Comparison of ENCODE assay signal across 25 cellular contexts in genomic region chr16:84563316-84563715, GRCh38. TPM values are rescaled to one million over a fixed set of nuclear protein-coding genes. Genes with fewer than 3 reads are reported as not detected.
DNase-seq lines count a peak whose midpoint lies in the region; ATAC-seq, FAIRE-seq and TF ChIP-seq lines count a peak whose summit lies in the region.
"Had no signal": no experiment of that assay in that cellular context is flagged by ENCODE, and none has a peak within 500 bp of the region (broad histone marks: within the 10 kb centered on the region; RNA-seq: fewer than 3 reads in every experiment).

No MANE protein-coding gene starts in this region.

- DNase-seq in activated CD4-positive, alpha-beta T cell treated with anti-CD3 and anti-CD28 coated beads, Interleukin-2, amount 10 ng/mL, durations not matched to agents 7 days and 5 days, result no peak
- DNase-seq in activated CD4-positive, alpha-beta T cell treated with anti-CD3 and anti-CD28 coated beads, Interleukin-2, amount 50 U/mL, for 48 hours, result no peak
- DNase-seq in Caco-2, result no peak
- no peak for DNase-seq in activated naive CD8-positive, alpha-beta T cell treated with anti-CD3 and anti-CD28 coated beads, Interleukin-2, amount 10 ng/mL, durations not matched to agents 7 days and 5 days
- DNase-seq in neural progenitor cell (ENCODE audit: low spot score), result no peak
- no peak for DNase-seq in iPS-NIHi11 (ENCODE audit: low spot score)
- no peak for DNase-seq in cerebellar cortex (ENCODE audit: low spot score)
- no peak for DNase-seq in GM12892 (ENCODE audit: insufficient read length)
- DNase-seq: activated CD4-positive, alpha-beta T cell treated with anti-CD3 and anti-CD28 coated beads for 1 hour; activated CD8-positive, alpha-beta memory T cell treated with anti-CD3 and anti-CD28 coated beads, Interleukin-2, amount 50 U/mL, for 4 hours; activated gamma-delta T cell treated with Interleukin-2 at 50 U/mL for 16 hours; effector memory CD4-positive, alpha-beta T cell; EL; GM23248; kidney; NCI-H1694 treated with DMSO at 0.1 percent for 48 hours; NCI-H774; occipital lobe; small intestine; stimulated activated CD4-positive, alpha-beta T cell treated with anti-CD3 and anti-CD28 coated beads, Interleukin-2, amount 100 ng/mL, for 48 hours; stimulated activated naive CD8-positive, alpha-beta T cell treated with anti-CD3 and anti-CD28 coated beads, Interleukin-15, amount 100 ng/mL, for 72 hours; tibial artery had no signal

- no peak for TF ChIP-seq POLR2A in GM12892 (IDR thresholded peaks at IDR 0.05; ENCODE audit: low read depth, low read length)

- no peak for ATAC-seq in activated naive CD8-positive, alpha-beta T cell treated with anti-CD3 and anti-CD28 coated beads, Interleukin-2, amount 10 ng/mL, durations not matched to agents 7 days and 5 days (ENCODE audit: low read depth)
- ATAC-seq: stimulated activated naive CD8-positive, alpha-beta T cell treated with anti-CD3 and anti-CD28 coated beads, Interleukin-15, amount 100 ng/mL, for 72 hours had no signal

- no peak overlapping the region for H2AFZ ChIP-seq in neural progenitor cell (replicated peaks)
- H2AFZ ChIP-seq: GM23248 had no signal

- H3K4me1 ChIP-seq in Caco-2 (peaks cover 48% of the 10 kb centered on the region), neural progenitor cell (peaks cover 22% of the 10 kb centered on the region)
- H3K4me1 ChIP-seq: tibial artery had no signal

- H3K4me2 ChIP-seq in neural progenitor cell, result no peak overlapping the region

- H3K27me3 Mint-ChIP-seq in activated CD4-positive, alpha-beta T cell treated with anti-CD3 and anti-CD28 coated beads, Interleukin-2, amount 10 ng/mL, durations not matched to agents 7 days and 5 days, result no peaks in the 10 kb centered on the region
- H3K27me3 Mint-ChIP-seq in Caco-2 (ENCODE audit: insufficient read depth, unreplicated experiment) (no peaks in the 10 kb centered on the region), neural progenitor cell (ENCODE audit: insufficient read depth, low read depth) (peaks cover 7% of the 10 kb centered on the region)
- H3K27me3 Mint-ChIP-seq in activated naive CD8-positive, alpha-beta T cell treated with anti-CD3 and anti-CD28 coated beads, Interleukin-2, amount 10 ng/mL, durations not matched to agents 7 days and 5 days, result no peaks in the 10 kb centered on the region
- H3K27me3 Mint-ChIP-seq: stimulated activated naive CD8-positive, alpha-beta T cell treated with anti-CD3 and anti-CD28 coated beads, Interleukin-15, amount 100 ng/mL, for 72 hours had no signal

- no peak for FAIRE-seq in GM12892 (lab: Jason Lieb, UNC)
- FAIRE-seq: astrocyte, D721Med, kidney, small intestine had no signal

- POLR2A ChIA-PET in activated CD4-positive, alpha-beta T cell treated with anti-CD3 and anti-CD28 coated beads, Interleukin-2, amount 10 ng/mL, durations not matched to agents 7 days and 5 days (lab: Charles Lee), result no interaction called here
- POLR2A ChIA-PET in Caco-2 (lab: Charles Lee), result no interaction called here
- POLR2A ChIA-PET in activated naive CD8-positive, alpha-beta T cell treated with anti-CD3 and anti-CD28 coated beads, Interleukin-2, amount 10 ng/mL, durations not matched to agents 7 days and 5 days (lab: Charles Lee), result interaction anchor here (0.8 to 2.5 kb wide), 3 partner anchors 9 to 49 kb away, joined by 3 to 9 read pairs (median 3); no protein-coding TSS in a partner anchor

- H3K27ac Mint-ChIP-seq in activated CD4-positive, alpha-beta T cell treated with anti-CD3 and anti-CD28 coated beads, Interleukin-2, amount 10 ng/mL, durations not matched to agents 7 days and 5 days, result peak overlapping the region; percentile 60
- H3K27ac Mint-ChIP-seq in Caco-2 (ENCODE audit: unreplicated experiment) (peak overlapping the region; percentile 7), neural progenitor cell (peak overlapping the region; percentile 84)
- H3K27ac Mint-ChIP-seq in activated naive CD8-positive, alpha-beta T cell treated with anti-CD3 and anti-CD28 coated beads, Interleukin-2, amount 10 ng/mL, durations not matched to agents 7 days and 5 days, result peak overlapping the region; percentile 72

- no TSS peak for BruUV-seq in Caco-2 (replicated peaks; lab: Mats Ljungman, UMichigan)

- H4K20me1 ChIP-seq in neural progenitor cell (ENCODE audit: low read depth), result no peaks in the 10 kb centered on the region

- no peaks in the 10 kb centered on the region for H3K27me3 ChIP-seq in Caco-2 (replicated peaks; ENCODE audit: control insufficient read depth, insufficient read depth, low read length)
- H3K27me3 ChIP-seq in neural progenitor cell, result no peaks in the 10 kb centered on the region

- intact Hi-C loops in Caco-2 (cut with micrococcal nuclease; ENCODE audit: unreplicated experiment), result no loop called here

- no peak overlapping the region for H3K9ac ChIP-seq in neural progenitor cell
- H3K9ac ChIP-seq: GM23248 had no signal

- H3K27ac ChIP-seq in neural progenitor cell, result no peak overlapping the region
- H3K27ac ChIP-seq: GM23248, tibial artery had no signal

- H3K36me3 Mint-ChIP-seq in activated CD4-positive, alpha-beta T cell treated with anti-CD3 and anti-CD28 coated beads, Interleukin-2, amount 10 ng/mL, durations not matched to agents 7 days and 5 days (ENCODE audit: low read depth), result peaks cover 56% of the 10 kb centered on the region
- H3K36me3 Mint-ChIP-seq in Caco-2 (ENCODE audit: insufficient read depth, unreplicated experiment) (peaks cover 88% of the 10 kb centered on the region), neural progenitor cell (peaks cover 36% of the 10 kb centered on the region)
- peaks cover 43% of the 10 kb centered on the region for H3K36me3 Mint-ChIP-seq in activated naive CD8-positive, alpha-beta T cell treated with anti-CD3 and anti-CD28 coated beads, Interleukin-2, amount 10 ng/mL, durations not matched to agents 7 days and 5 days

- CTCF ChIA-PET in activated CD4-positive, alpha-beta T cell treated with anti-CD3 and anti-CD28 coated beads, Interleukin-2, amount 10 ng/mL, durations not matched to agents 7 days and 5 days (lab: Charles Lee), result interaction anchor here (0.6 to 1.7 kb wide), 6 partner anchors 11 to 56 kb away, joined by 3 to 5 read pairs (median 3); no protein-coding TSS in a partner anchor
- CTCF ChIA-PET in Caco-2 (lab: Charles Lee), result no interaction called here

- no peak for TF ChIP-seq CTCF in Caco-2 (IDR thresholded peaks at IDR 0.05; ENCODE audit: insufficient read depth in 1 of 2, low read depth in 1 of 2, low read length in 1 of 2, severe bottlenecking in 1 of 2, unreplicated experiment in 1 of 2)
- no peak for TF ChIP-seq CTCF in neural progenitor cell (IDR thresholded peaks at IDR 0.05)

- no peak overlapping the region for H3K4me3 Mint-ChIP-seq in activated CD4-positive, alpha-beta T cell treated with anti-CD3 and anti-CD28 coated beads, Interleukin-2, amount 10 ng/mL, durations not matched to agents 7 days and 5 days
- no peak overlapping the region for H3K4me3 Mint-ChIP-seq in Caco-2 (ENCODE audit: unreplicated experiment)
- H3K4me3 Mint-ChIP-seq in activated naive CD8-positive, alpha-beta T cell treated with anti-CD3 and anti-CD28 coated beads, Interleukin-2, amount 10 ng/mL, durations not matched to agents 7 days and 5 days, result no peak overlapping the region
- no peak overlapping the region for H3K4me3 Mint-ChIP-seq in neural progenitor cell
- H3K4me3 Mint-ChIP-seq: stimulated activated naive CD8-positive, alpha-beta T cell treated with anti-CD3 and anti-CD28 coated beads, Interleukin-15, amount 100 ng/mL, for 72 hours had no signal

- no peaks in the 10 kb centered on the region for H3K9me3 Mint-ChIP-seq in activated CD4-positive, alpha-beta T cell treated with anti-CD3 and anti-CD28 coated beads, Interleukin-2, amount 10 ng/mL, durations not matched to agents 7 days and 5 days
- H3K9me3 Mint-ChIP-seq in Caco-2 (ENCODE audit: unreplicated experiment) (no peaks in the 10 kb centered on the region), neural progenitor cell (peaks cover 1% of the 10 kb centered on the region)
- H3K9me3 Mint-ChIP-seq in activated naive CD8-positive, alpha-beta T cell treated with anti-CD3 and anti-CD28 coated beads, Interleukin-2, amount 10 ng/mL, durations not matched to agents 7 days and 5 days, result no peaks in the 10 kb centered on the region
- H3K9me3 Mint-ChIP-seq: stimulated activated naive CD8-positive, alpha-beta T cell treated with anti-CD3 and anti-CD28 coated beads, Interleukin-15, amount 100 ng/mL, for 72 hours had no signal

- peaks cover 20% of the 10 kb centered on the region for H3F3A ChIP-seq in neural progenitor cell (ENCODE audit: low read depth)

- no peaks in the 10 kb centered on the region for H3K36me3 ChIP-seq in Caco-2 (ENCODE audit: control insufficient read depth, insufficient read depth, low read length)
- no peaks in the 10 kb centered on the region for H3K36me3 ChIP-seq in neural progenitor cell

- H3K4me3 ChIP-seq in Caco-2 (ENCODE audit: low read depth, low read length) (no peak overlapping the region), neural progenitor cell (no peak overlapping the region)
- H3K4me3 ChIP-seq: GM23248, lung, tibial artery had no signal

- no peaks in the 10 kb centered on the region; the same call in 1 of the 2 replicates for H3K9me3 ChIP-seq in Caco-2
- H3K9me3 ChIP-seq in neural progenitor cell (ENCODE audit: low read depth), result no peaks in the 10 kb centered on the region
- H3K9me3 ChIP-seq: tibial artery had no signal

- no peaks in the 10 kb centered on the region for H3K79me2 ChIP-seq in neural progenitor cell (ENCODE audit: low read depth)

- H3K4me1 Mint-ChIP-seq in activated CD4-positive, alpha-beta T cell treated with anti-CD3 and anti-CD28 coated beads, Interleukin-2, amount 10 ng/mL, durations not matched to agents 7 days and 5 days, result peaks cover 16% of the 10 kb centered on the region
- H3K4me1 Mint-ChIP-seq in Caco-2 (ENCODE audit: low read depth, unreplicated experiment) (peaks cover 42% of the 10 kb centered on the region), neural progenitor cell (peaks cover 54% of the 10 kb centered on the region)
- peaks cover 14% of the 10 kb centered on the region for H3K4me1 Mint-ChIP-seq in activated naive CD8-positive, alpha-beta T cell treated with anti-CD3 and anti-CD28 coated beads, Interleukin-2, amount 10 ng/mL, durations not matched to agents 7 days and 5 days

RNA-seq across cellular contexts. Expression of gene COTL1, which starts 54.6 kb away (rescaled TPM):
- 100 to 1,000 TPM; 780 to 845 TPM for total RNA-seq in activated CD4-positive, alpha-beta T cell treated with anti-CD3 and anti-CD28 coated beads, Interleukin-2, amount 10 ng/mL, durations not matched to agents 7 days and 5 days
- total RNA-seq in Caco-2 (2022) (434 and 461 TPM in 2 replicates), neural progenitor cell (ENCODE audit: low replicate concordance) (46.9 and 93.7 TPM in 2 replicates)
- 100 to 1,000 TPM; 657 to 664 TPM for total RNA-seq in activated naive CD8-positive, alpha-beta T cell treated with anti-CD3 and anti-CD28 coated beads, Interleukin-2, amount 10 ng/mL, durations not matched to agents 7 days and 5 days
- polyA plus RNA-seq in GM12892 (2012; ENCODE audit: missing spikeins), result 375 TPM

RNA-seq across cellular contexts. Expression of gene MEAK7, which starts 58.9 kb away (rescaled TPM):
- 1 to 10 TPM; 8.8 to 10.0 TPM for total RNA-seq in activated CD4-positive, alpha-beta T cell treated with anti-CD3 and anti-CD28 coated beads, Interleukin-2, amount 10 ng/mL, durations not matched to agents 7 days and 5 days
- total RNA-seq in Caco-2 (2022) (30.9 and 32.7 TPM in 2 replicates), neural progenitor cell (ENCODE audit: low replicate concordance) (18.4 and 22.5 TPM in 2 replicates)
- total RNA-seq in activated naive CD8-positive, alpha-beta T cell treated with anti-CD3 and anti-CD28 coated beads, Interleukin-2, amount 10 ng/mL, durations not matched to agents 7 days and 5 days, result 10 to 100 TPM; 95.7 to 98.3 TPM
- polyA plus RNA-seq in GM12892 (2012; ENCODE audit: missing spikeins), result 7.1 TPM

Comparison
In these comparisons a context has a peak if more than half of its experiments do, and no peak if none do; other contexts are left out.
1. H3K27ac Mint-ChIP-seq: peak in every context shown above with its lines; median percentile 84 in neural progenitor cell; 72 in activated naive CD8-positive, alpha-beta T cell treated with anti-CD3 and anti-CD28 coated beads, Interleukin-2, amount 10 ng/mL, durations not matched to agents 7 days and 5 days; 60 in activated CD4-positive, alpha-beta T cell treated with anti-CD3 and anti-CD28 coated beads, Interleukin-2, amount 10 ng/mL, durations not matched to agents 7 days and 5 days; 7 in Caco-2.